In genomic region chr2:238654479-238654878, GRCh38 we compare ENCODE assay signal across 30 cellular contexts.
"Had no signal": no experiment of that assay in that cellular context is flagged by ENCODE, and none has a peak within 500 bp of the region (broad histone marks: within the 10 kb centered on the region; RNA-seq: fewer than 3 reads in every experiment).

No MANE protein-coding gene starts in this region.

- DNase-seq: activated CD4-positive, alpha-beta memory T cell treated with anti-CD3 and anti-CD28 coated beads, Interleukin-2, amount 10 ng/mL, durations not matched to agents 7 days and 5 days; activated CD4-positive, alpha-beta T cell treated with anti-CD3 and anti-CD28 coated beads, Interleukin-2, amount 10 ng/mL, durations not matched to agents 7 days and 5 days; activated effector memory CD4-positive, alpha-beta T cell treated with anti-CD3 and anti-CD28 coated beads, Interleukin-2, amount 50 U/mL, for 16 hours; activated naive CD4-positive, alpha-beta T cell treated with anti-CD3 and anti-CD28 coated beads for 36 hours; activated naive CD8-positive, alpha-beta T cell treated with anti-CD3 and anti-CD28 coated beads, Interleukin-2, amount 10 ng/mL, durations not matched to agents 7 days and 5 days; amniotic stem cell; brain microvascular endothelial cell; foreskin keratinocyte; heart right ventricle; kidney glomerular epithelial cell; lower lobe of right lung; mesenchymal stem cell; naive thymus-derived CD8-positive, alpha-beta T cell; sigmoid colon; small intestine; stimulated activated CD4-positive, alpha-beta T cell treated with anti-CD3 and anti-CD28 coated beads, Interleukin-4, amount 100 ng/mL, for 24 hours; stimulated activated naive CD8-positive, alpha-beta T cell treated with anti-CD3 and anti-CD28 coated beads, Interleukin-15, amount 100 ng/mL, for 72 hours; substantia nigra; T-helper 17 cell; T1000; upper lobe of left lung; WERI-Rb-1 had no signal

- H3K4me3 ChIP-seq: heart right ventricle, lower lobe of right lung, neural progenitor cell, sigmoid colon, upper lobe of left lung had no signal

- H3K27ac Mint-ChIP-seq: activated CD4-positive, alpha-beta memory T cell treated with anti-CD3 and anti-CD28 coated beads, Interleukin-2, amount 10 ng/mL, durations not matched to agents 7 days and 5 days; activated CD4-positive, alpha-beta T cell treated with anti-CD3 and anti-CD28 coated beads, Interleukin-2, amount 10 ng/mL, durations not matched to agents 7 days and 5 days; activated naive CD4-positive, alpha-beta T cell treated with anti-CD3 and anti-CD28 coated beads for 36 hours; activated naive CD8-positive, alpha-beta T cell treated with anti-CD3 and anti-CD28 coated beads, Interleukin-2, amount 10 ng/mL, durations not matched to agents 7 days and 5 days; activated T-helper 1 cell treated with anti-CD3 and anti-CD28 coated beads, Interleukin-12 subunit alpha, Interleukin-12 subunit beta, Interleukin-2, Interleukin-4 antibody, amounts not matched to agents 30 ng/mL and 10 ng/mL and 1 ng/mL, durations not matched to agents 14 hours and 24 hours and 36 hours; naive thymus-derived CD8-positive, alpha-beta T cell; neural progenitor cell; progenitor cell of endocrine pancreas; stimulated activated memory B cell treated with anti-CD40 and anti-IgM and Interleukin-4, amounts not matched to agents 10 μg/mL and 1 μg/mL and 100 μg/mL, for 72 hours; stimulated activated naive CD8-positive, alpha-beta T cell treated with anti-CD3 and anti-CD28 coated beads, Interleukin-15, amount 100 ng/mL, for 72 hours; T-helper 17 cell had no signal

- H3K4me1 Mint-ChIP-seq: activated CD4-positive, alpha-beta memory T cell treated with anti-CD3 and anti-CD28 coated beads, Interleukin-2, amount 10 ng/mL, durations not matched to agents 7 days and 5 days; activated CD4-positive, alpha-beta T cell treated with anti-CD3 and anti-CD28 coated beads, Interleukin-2, amount 10 ng/mL, durations not matched to agents 7 days and 5 days; activated naive CD8-positive, alpha-beta T cell treated with anti-CD3 and anti-CD28 coated beads, Interleukin-2, amount 10 ng/mL, durations not matched to agents 7 days and 5 days; naive thymus-derived CD8-positive, alpha-beta T cell; stimulated activated memory B cell treated with anti-CD40 and anti-IgM and Interleukin-4, amounts not matched to agents 10 μg/mL and 1 μg/mL and 100 μg/mL, for 72 hours; stimulated activated naive CD8-positive, alpha-beta T cell treated with anti-CD3 and anti-CD28 coated beads, Interleukin-15, amount 100 ng/mL, for 72 hours had no signal

- FAIRE-seq: astrocyte, endothelial cell of umbilical vein, small intestine had no signal

- H3K27ac ChIP-seq: brain microvascular endothelial cell, foreskin keratinocyte, heart right ventricle, lower lobe of right lung, neural progenitor cell, sigmoid colon, upper lobe of left lung, WERI-Rb-1 had no signal

- H3K36me3 Mint-ChIP-seq: activated naive CD8-positive, alpha-beta T cell treated with anti-CD3 and anti-CD28 coated beads, Interleukin-2, amount 10 ng/mL, durations not matched to agents 7 days and 5 days; naive thymus-derived CD8-positive, alpha-beta T cell; neural progenitor cell; stimulated activated memory B cell treated with anti-CD40 and anti-IgM and Interleukin-4, amounts not matched to agents 10 μg/mL and 1 μg/mL and 100 μg/mL, for 72 hours had no signal

- H2AFZ ChIP-seq: neural progenitor cell had no signal

- H3K4me2 ChIP-seq: neural progenitor cell had no signal

- H3K4me1 ChIP-seq: foreskin keratinocyte, lower lobe of right lung, upper lobe of left lung had no signal

- H3K9me3 Mint-ChIP-seq: activated CD4-positive, alpha-beta memory T cell treated with anti-CD3 and anti-CD28 coated beads, Interleukin-2, amount 10 ng/mL, durations not matched to agents 7 days and 5 days; activated CD4-positive, alpha-beta T cell treated with anti-CD3 and anti-CD28 coated beads, Interleukin-2, amount 10 ng/mL, durations not matched to agents 7 days and 5 days; activated naive CD4-positive, alpha-beta T cell treated with anti-CD3 and anti-CD28 coated beads for 36 hours; activated naive CD8-positive, alpha-beta T cell treated with anti-CD3 and anti-CD28 coated beads, Interleukin-2, amount 10 ng/mL, durations not matched to agents 7 days and 5 days; activated T-helper 1 cell treated with anti-CD3 and anti-CD28 coated beads, Interleukin-12 subunit alpha, Interleukin-12 subunit beta, Interleukin-2, Interleukin-4 antibody, amounts not matched to agents 30 ng/mL and 10 ng/mL and 1 ng/mL, durations not matched to agents 14 hours and 24 hours and 36 hours; naive thymus-derived CD8-positive, alpha-beta T cell; stimulated activated naive CD8-positive, alpha-beta T cell treated with anti-CD3 and anti-CD28 coated beads, Interleukin-15, amount 100 ng/mL, for 72 hours had no signal

- H3K9me3 ChIP-seq: heart right ventricle, lower lobe of right lung, sigmoid colon, upper lobe of left lung had no signal

- ATAC-seq: activated CD4-positive, CD25-positive, alpha-beta regulatory T cell treated with anti-CD3 and anti-CD28 coated beads, Interleukin-2, amount 50 U/mL, for 24 hours; foreskin keratinocyte; heart right ventricle; left lobe of liver; lower lobe of right lung; naive thymus-derived CD8-positive, alpha-beta T cell; stimulated activated memory B cell treated with anti-CD40 and anti-IgM and Interleukin-4, amounts not matched to agents 10 μg/mL and 1 μg/mL and 100 μg/mL, for 72 hours; stimulated activated naive CD8-positive, alpha-beta T cell treated with anti-CD3 and anti-CD28 coated beads, Interleukin-15, amount 100 ng/mL, for 72 hours; T-helper 17 cell had no signal

- H3K4me3 Mint-ChIP-seq: activated CD4-positive, alpha-beta memory T cell treated with anti-CD3 and anti-CD28 coated beads, Interleukin-2, amount 10 ng/mL, durations not matched to agents 7 days and 5 days; activated CD4-positive, alpha-beta T cell treated with anti-CD3 and anti-CD28 coated beads, Interleukin-2, amount 10 ng/mL, durations not matched to agents 7 days and 5 days; activated naive CD4-positive, alpha-beta T cell treated with anti-CD3 and anti-CD28 coated beads for 36 hours; activated naive CD8-positive, alpha-beta T cell treated with anti-CD3 and anti-CD28 coated beads, Interleukin-2, amount 10 ng/mL, durations not matched to agents 7 days and 5 days; activated T-helper 1 cell treated with anti-CD3 and anti-CD28 coated beads, Interleukin-12 subunit alpha, Interleukin-12 subunit beta, Interleukin-2, Interleukin-4 antibody, amounts not matched to agents 30 ng/mL and 10 ng/mL and 1 ng/mL, durations not matched to agents 14 hours and 24 hours and 36 hours; naive thymus-derived CD8-positive, alpha-beta T cell; neural progenitor cell; stimulated activated memory B cell treated with anti-CD40 and anti-IgM and Interleukin-4, amounts not matched to agents 10 μg/mL and 1 μg/mL and 100 μg/mL, for 72 hours; stimulated activated naive CD8-positive, alpha-beta T cell treated with anti-CD3 and anti-CD28 coated beads, Interleukin-15, amount 100 ng/mL, for 72 hours; T-helper 17 cell had no signal

- H3K36me3 ChIP-seq: brain microvascular endothelial cell, heart right ventricle, lower lobe of right lung, neural progenitor cell, sigmoid colon, upper lobe of left lung, WERI-Rb-1 had no signal

- H3K9ac ChIP-seq: neural progenitor cell had no signal

- H3K27me3 ChIP-seq: brain microvascular endothelial cell, neural progenitor cell, sigmoid colon, upper lobe of left lung had no signal

- H3K27me3 Mint-ChIP-seq: activated CD4-positive, alpha-beta T cell treated with anti-CD3 and anti-CD28 coated beads, Interleukin-2, amount 10 ng/mL, durations not matched to agents 7 days and 5 days had no signal
